28 cellular contexts compared by ENCODE assay signal in the genomic region with DNA sequence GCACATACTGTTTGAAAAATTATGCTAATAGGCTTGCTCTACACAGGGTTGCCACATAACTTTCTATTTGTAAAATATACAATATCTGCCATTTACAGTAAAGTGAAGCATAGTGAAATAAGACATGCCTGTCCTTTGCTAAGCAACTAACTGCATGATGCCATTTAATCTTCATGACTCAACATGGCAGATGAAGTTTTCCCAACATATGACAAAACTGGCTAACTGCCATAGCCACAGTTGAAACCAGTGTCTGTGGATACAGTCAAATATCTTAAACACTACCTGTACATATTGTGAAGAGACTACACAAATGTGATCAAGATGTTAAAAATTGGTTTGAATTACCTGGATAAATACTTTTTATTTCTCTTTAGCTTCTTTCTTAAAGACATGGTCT. TPM values are rescaled to one million over a fixed set of nuclear protein-coding genes. Genes with fewer than 3 reads are reported as not detected.
A peak's percentile ranks its signal among the peaks of the same experiment; 100 is the strongest.
DNase-seq lines count a peak whose midpoint lies in the region; ATAC-seq, FAIRE-seq and TF ChIP-seq lines count a peak whose summit lies in the region.
"Had no signal": no experiment of that assay in that cellular context is flagged by ENCODE, and none has a peak within 500 bp of the region (broad histone marks: within the 10 kb centered on the region; RNA-seq: fewer than 3 reads in every experiment).

No MANE protein-coding gene starts in this region.

- H3K4me3 ChIP-seq in bronchial epithelial cell (ENCODE audit: low read depth, low read length) (no peak overlapping the region), thyroid gland (replicated peaks in 1 of 3) (no peak overlapping the region)
- H3K4me3 ChIP-seq: body of pancreas, dorsolateral prefrontal cortex, left lung, smooth muscle cell, testis had no signal

- no peak for TF ChIP-seq POLR2A in thyroid gland (IDR thresholded peaks at IDR 0.05)

- intact Hi-C loops in thyroid gland (cut with DNase I), result no loop called here

- no peaks in the 10 kb centered on the region for H3K9me3 ChIP-seq in thyroid gland
- H3K9me3 ChIP-seq: body of pancreas, left lung, testis had no signal

- H3K36me3 ChIP-seq in bronchial epithelial cell (ENCODE audit: control insufficient read depth, insufficient read depth, low read length), result no peaks in the 10 kb centered on the region
- H3K36me3 ChIP-seq in thyroid gland, result no peaks in the 10 kb centered on the region
- H3K36me3 ChIP-seq: left lung had no signal

- peaks cover 5 to 10% of the 10 kb centered on the region in 2 donors for H3K4me1 ChIP-seq in thyroid gland
- H3K4me1 ChIP-seq: parathyroid adenoma had no signal

- no peak for FAIRE-seq in bronchial epithelial cell (lab: Jason Lieb, UNC)
- FAIRE-seq: endometrium, islet of Langerhans had no signal

- DNase-seq in ELR (ENCODE audit: low read depth), result peak; percentile 22
- DNase-seq in NCI-H226, result peak; percentile 53
- peak; percentile 90 for DNase-seq in bronchial epithelial cell (ENCODE audit: low read depth)
- DNase-seq in kidney tubule cell (ENCODE audit: low spot score), result peak; percentile 36
- DNase-seq in H4 (ENCODE audit: low spot score), result no peak
- DNase-seq in thyroid gland, result no peak
- DNase-seq: ACHN; activated CD4-positive, alpha-beta memory T cell treated with anti-CD3 and anti-CD28 coated beads, Interleukin-2, amount 10 ng/mL, durations not matched to agents 7 days and 5 days; activated CD8-positive, alpha-beta memory T cell treated with anti-CD3 and anti-CD28 coated beads, Interleukin-2, amount 50 U/mL, for 4 hours; activated naive CD4-positive, alpha-beta T cell treated with Interleukin-2 at 50 U/mL for 16 hours; body of pancreas; cerebellar nuclear complex; dorsolateral prefrontal cortex; GDM1; left lung; mesenchymal stem cell; NCI-H2029; NCI-H526; SHP77 treated with DMSO at 0.1 percent for 48 hours; stimulated activated CD4-positive, alpha-beta T cell treated with anti-CD3 and anti-CD28 coated beads, Interleukin-1b, Interleukin-23, amount 100 ng/mL, for 48 hours; stimulated activated naive CD8-positive, alpha-beta T cell treated with anti-CD3 and anti-CD28 coated beads, Interleukin-15, Interleukin-2, amounts not matched to agents 100 U/mL and 50 U/mL, for 24 hours; testis had no signal

- H3K27me3 ChIP-seq in bronchial epithelial cell (ENCODE audit: control insufficient read depth, insufficient read depth, low read length) (no peaks in the 10 kb centered on the region), thyroid gland (no peaks in the 10 kb centered on the region)
- H3K27me3 ChIP-seq: body of pancreas, dorsolateral prefrontal cortex, left lung, testis had no signal

- no peak overlapping the region for H3K27ac ChIP-seq in thyroid gland
- H3K27ac ChIP-seq: body of pancreas, dorsolateral prefrontal cortex, left lung, parathyroid adenoma, testis had no signal

- no peak for TF ChIP-seq CTCF in bronchial epithelial cell (IDR thresholded peaks at IDR 0.05; ENCODE audit: insufficient read depth, low read length, severe bottlenecking)
- no peak for TF ChIP-seq CTCF in thyroid gland (IDR thresholded peaks at IDR 0.05)

- no peak for ATAC-seq in GM21390 (IDR thresholded peaks at IDR 0.05; ENCODE audit: unreplicated experiment)
- ATAC-seq: body of pancreas; left lung; Panc1; stimulated activated naive CD8-positive, alpha-beta T cell treated with anti-CD3 and anti-CD28 coated beads, Interleukin-15, Interleukin-2, amounts not matched to agents 100 U/mL and 50 U/mL, for 24 hours had no signal

RNA-seq across cellular contexts. Expression of a gene that starts 3.1 kb away (rescaled TPM):
- total RNA-seq in bronchial epithelial cell (10.8 and 12.8 TPM in 2 replicates), thyroid gland (10 to 100 TPM; 13.6 to 20.5 (median 16.5) TPM)
- total RNA-seq in H4 (2014; rRNA removed; shearing (Covaris generic)), result 7.0 and 7.5 TPM in 2 replicates

Comparison
In these comparisons a context has a peak if more than half of its experiments do, and no peak if none do; other contexts are left out.
1. DNase-seq: peak in ELR (single experiment), NCI-H226 (single experiment), bronchial epithelial cell (single experiment) and kidney tubule cell (single experiment); none in H4 (single experiment) and thyroid gland (0 of 2).